In the genomic region with DNA sequence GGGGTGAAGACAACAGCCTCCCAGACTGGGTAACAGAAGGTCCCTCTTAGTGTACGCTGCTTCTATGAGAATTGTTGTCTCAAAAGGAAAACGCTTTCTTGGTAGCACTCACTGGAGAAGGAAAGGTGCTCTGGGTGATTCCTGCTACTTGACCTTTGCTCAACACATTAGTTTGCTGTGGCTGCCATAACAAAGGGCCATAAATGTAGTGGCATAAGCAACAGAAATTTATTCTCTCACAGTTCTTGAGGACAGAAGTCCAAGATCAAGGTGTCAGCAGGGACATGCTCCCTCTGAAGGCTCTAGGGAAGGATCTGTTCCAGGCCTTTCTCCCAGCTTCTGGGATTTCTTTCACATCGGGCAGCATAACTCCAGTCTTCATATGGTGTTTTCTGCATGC, we compare ENCODE assay signal across 7 cellular contexts.
"Had no signal": no experiment of that assay in that cellular context is flagged by ENCODE, and none has a peak within 500 bp of the region (broad histone marks: within the 10 kb centered on the region; RNA-seq: fewer than 3 reads in every experiment).

No MANE protein-coding gene starts in this region.

- H3K9me3 ChIP-seq: HAP-1 had no signal

- H3K4me1 ChIP-seq: HAP-1 had no signal

- H2AFZ ChIP-seq: GM23248 had no signal

- H3K9me3 Mint-ChIP-seq: HFFc6 had no signal

- H3K4me3 ChIP-seq: GM23248, HAP-1 had no signal

- DNase-seq: GM23248, GOT3, H7, HFFc6, IMR-90 had no signal

- H3K27ac Mint-ChIP-seq: HFFc6 had no signal

- H3K9ac ChIP-seq: GM23248 had no signal

- H3K27ac ChIP-seq: GM23248 had no signal

- H3K4me3 Mint-ChIP-seq: HFFc6 had no signal

- ATAC-seq: HCT116 had no signal

- H3K36me3 ChIP-seq: HAP-1 had no signal
